19 cellular contexts compared by ENCODE assay signal in genomic region chr9:1173211-1173610, GRCh38.
DNase-seq lines count a peak whose midpoint lies in the region; ATAC-seq and TF ChIP-seq lines count a peak whose summit lies in the region.
"Had no signal": no experiment of that assay in that cellular context is flagged by ENCODE, and none has a peak within 500 bp of the region (broad histone marks: within the 10 kb centered on the region; RNA-seq: fewer than 3 reads in every experiment).

No MANE protein-coding gene starts in this region.

- peaks cover 8% of the 10 kb centered on the region for H3K9me3 Mint-ChIP-seq in HFFc6
- H3K9me3 Mint-ChIP-seq: natural killer cell treated with Interleukin-12 subunit alpha and Interleukin-12 subunit beta and Interleukin-15 and Interleukin-18, amount 100 ng/mL, for 72 hours had no signal

- DNase-seq in AG08395 (ENCODE audit: low spot score) = peak; percentile 20
- DNase-seq in HFFc6 = peak; percentile 7
- DNase-seq in epithelial cell of proximal tubule (ENCODE audit: low read depth) = peak; percentile 1
- peak in 2 of 3 donors; percentile 55 for DNase-seq in mucosa of descending colon
- no peak for DNase-seq in SHP77 treated with DMSO at 0.1 percent for 48 hours (lab: John Stamatoyannopoulos, UW)
- no peak for DNase-seq in stimulated activated CD4-positive, alpha-beta T cell treated with anti-CD3 and anti-CD28 coated beads, Interleukin-15, amount 100 ng/mL, for 24 hours
- DNase-seq: activated CD4-positive, alpha-beta T cell treated with anti-CD3 and anti-CD28 coated beads, Interleukin-2, amount 50 U/mL, for 4 hours; activated naive CD4-positive, alpha-beta T cell treated with anti-CD3 and anti-CD28 coated beads, Interleukin-2, amount 50 U/mL, for 16 hours; CD8-positive, alpha-beta T cell; cortex of kidney; GF-D8; glutamatergic neuron; GOT3; Karpas-422; stimulated activated naive CD8-positive, alpha-beta T cell treated with anti-CD3 and anti-CD28 coated beads, Interleukin-15, Interleukin-2, amounts not matched to agents 100 U/mL and 50 U/mL, for 24 hours; T-helper 1 cell had no signal

- H3K27me3 Mint-ChIP-seq in HFFc6 (ENCODE audit: insufficient read depth) = peaks cover 6% of the 10 kb centered on the region

- no peak overlapping the region for H3K4me3 ChIP-seq in epithelial cell of proximal tubule (ENCODE audit: low read depth, low read length)
- no peak overlapping the region for H3K4me3 ChIP-seq in mucosa of descending colon

- ATAC-seq in mucosa of descending colon = peak; percentile 90
- ATAC-seq in HG02763 (IDR thresholded peaks at IDR 0.05; ENCODE audit: unreplicated experiment) = no peak
- no peak for ATAC-seq in GM18517 (IDR thresholded peaks at IDR 0.05; ENCODE audit: unreplicated experiment)
- ATAC-seq: CD8-positive, alpha-beta T cell; natural killer cell treated with Interleukin-12 subunit alpha and Interleukin-12 subunit beta and Interleukin-15 and Interleukin-18, amount 100 ng/mL, for 72 hours; stimulated activated naive CD8-positive, alpha-beta T cell treated with anti-CD3 and anti-CD28 coated beads, Interleukin-15, Interleukin-2, amounts not matched to agents 100 U/mL and 50 U/mL, for 24 hours had no signal

- H3K36me3 ChIP-seq in mucosa of descending colon (ENCODE audit: low read depth) = no peaks in the 10 kb centered on the region

- H3K9me3 ChIP-seq in mucosa of descending colon = no peaks in the 10 kb centered on the region

- no peak overlapping the region for H3K27ac Mint-ChIP-seq in HFFc6
- H3K27ac Mint-ChIP-seq: CD8-positive, alpha-beta T cell; natural killer cell treated with Interleukin-12 subunit alpha and Interleukin-12 subunit beta and Interleukin-15 and Interleukin-18, amount 100 ng/mL, for 72 hours had no signal

- intact Hi-C loops in mucosa of descending colon (cut with DNase I, micrococcal nuclease) = no loop called here

- H3K36me3 Mint-ChIP-seq in HFFc6 (ENCODE audit: low read depth) = no peaks in the 10 kb centered on the region
- H3K36me3 Mint-ChIP-seq: CD8-positive, alpha-beta T cell; natural killer cell treated with Interleukin-12 subunit alpha and Interleukin-12 subunit beta and Interleukin-15 and Interleukin-18, amount 100 ng/mL, for 72 hours had no signal

- peaks cover 12% of the 10 kb centered on the region; the same call in 1 of the 2 replicates for H3K4me1 Mint-ChIP-seq in HFFc6 (ENCODE audit: low read depth)

- TF ChIP-seq CTCF in HFFc6 (IDR thresholded peaks at IDR 0.05) (no peak), epithelial cell of proximal tubule (conservative IDR thresholded peaks at IDR 0.05; ENCODE audit: low read depth, low read length) (no peak), mucosa of descending colon (IDR thresholded peaks at IDR 0.05) (no peak)

- H3K4me3 Mint-ChIP-seq in HFFc6 = no peak overlapping the region
- H3K4me3 Mint-ChIP-seq: CD8-positive, alpha-beta T cell; natural killer cell treated with Interleukin-12 subunit alpha and Interleukin-12 subunit beta and Interleukin-15 and Interleukin-18, amount 100 ng/mL, for 72 hours had no signal

- peaks cover 8% of the 10 kb centered on the region for H3K4me1 ChIP-seq in mucosa of descending colon (ENCODE audit: low read depth)

Comparison
In these comparisons a context has a peak if more than half of its experiments do, and no peak if none do; other contexts are left out.
1. DNase-seq: peak in AG08395 (single experiment), HFFc6 (single experiment), epithelial cell of proximal tubule (single experiment) and mucosa of descending colon (2 of 3); none in SHP77 treated with DMSO at 0.1 percent for 48 hours (single experiment) and stimulated activated CD4-positive, alpha-beta T cell treated with anti-CD3 and anti-CD28 coated beads, Interleukin-15, amount 100 ng/mL, for 24 hours (single experiment).